ENCODE assay signal across 17 cellular contexts in the genomic region with DNA sequence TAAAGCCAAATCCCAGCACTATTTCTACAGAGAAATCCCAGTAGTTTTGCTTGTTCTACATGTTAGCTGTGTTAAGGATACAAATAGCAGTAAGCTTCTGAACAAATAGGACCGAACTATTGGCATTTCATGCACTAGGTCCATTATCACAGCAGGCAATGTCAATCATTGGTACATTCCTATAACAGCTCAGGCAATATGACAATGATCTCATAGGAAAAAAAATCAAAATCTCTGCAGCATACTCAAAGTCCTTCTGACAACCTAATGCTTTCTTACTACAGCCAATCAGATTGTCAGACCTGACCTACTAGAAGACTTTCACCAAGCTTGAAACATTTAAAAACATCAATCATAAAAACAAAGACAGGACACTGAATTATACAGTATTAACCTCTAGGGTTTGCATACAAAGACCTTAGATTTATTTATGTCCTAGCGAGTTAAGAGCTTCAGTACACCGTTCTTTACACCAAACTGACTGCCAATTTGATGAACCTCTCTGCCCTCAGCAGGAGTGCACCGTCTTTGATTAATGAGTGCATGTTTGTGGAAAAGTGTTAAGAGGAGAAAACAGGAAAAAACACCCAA. TPM values are rescaled to one million over a fixed set of nuclear protein-coding genes. Genes with fewer than 3 reads are reported as not detected.
DNase-seq lines count a peak whose midpoint lies in the region; ATAC-seq, FAIRE-seq and TF ChIP-seq lines count a peak whose summit lies in the region.
"Had no signal": no experiment of that assay in that cellular context is flagged by ENCODE, and none has a peak within 500 bp of the region (broad histone marks: within the 10 kb centered on the region; RNA-seq: fewer than 3 reads in every experiment).

No MANE protein-coding gene starts in this region.

- H3K4ac ChIP-seq in IMR-90 (ENCODE audit: low read depth, low read length) (no peak overlapping the region), H1 (replicated peaks; ENCODE audit: insufficient read length, low read depth, low read length) (no peak overlapping the region)

- no peaks in the 10 kb centered on the region for H3K9me3 ChIP-seq in IMR-90 (ENCODE audit: control insufficient read depth, insufficient read depth, low read length)
- no peaks in the 10 kb centered on the region for H3K9me3 ChIP-seq in H1 (ENCODE audit: insufficient read depth in 2 of 2, low read depth in 1 of 2, low read length in 1 of 2)
- H3K9me3 ChIP-seq in neural progenitor cell (ENCODE audit: low read depth) = no peaks in the 10 kb centered on the region

- no peak overlapping the region for H4K8ac ChIP-seq in IMR-90 (ENCODE audit: low read depth in 2 of 2, low read length in 2 of 2)
- H4K8ac ChIP-seq in H1 (ENCODE audit: extremely low read depth, insufficient read depth, low read length) = no peak overlapping the region

- 0 out of 2 replicates have a peak, but pooled peaks cover 3% of the 10 kb centered on the region for H3K9me1 ChIP-seq in IMR-90 (ENCODE audit: insufficient read depth, low read length)

- TF ChIP-seq RAD21 in IMR-90 (IDR thresholded peaks at IDR 0.05; ENCODE audit: low read length) (no peak), H1 (IDR thresholded peaks at IDR 0.05 in 1 of 2, conservative IDR thresholded peaks at IDR 0.05 in 1 of 2; ENCODE audit: low read depth in 2 of 2, low read length in 2 of 2) (no peak)

- no peak overlapping the region for H2AFZ ChIP-seq in IMR-90 (replicated peaks; ENCODE audit: low read length, poor library complexity)
- H2AFZ ChIP-seq in H1 (ENCODE audit: low read length) = no peak overlapping the region
- H2AFZ ChIP-seq in neural progenitor cell (replicated peaks) = no peak overlapping the region

- H2BK15ac ChIP-seq in IMR-90 (ENCODE audit: low read depth, low read length) (no peak overlapping the region), H1 (ENCODE audit: low read length) (no peak overlapping the region)

- H2AK5ac ChIP-seq in IMR-90 (ENCODE audit: low read depth, low read length) (no peak overlapping the region), H1 (ENCODE audit: low read depth, low read length) (no peak overlapping the region)

- H3K23me2 ChIP-seq in H1 (ENCODE audit: low read depth, low read length) = no peaks in the 10 kb centered on the region

- H3K27ac ChIP-seq in IMR-90 (ENCODE audit: insufficient read depth, low read length) (no peak overlapping the region), H1 (ENCODE audit: low read depth, low read length) (no peak overlapping the region), neural progenitor cell (no peak overlapping the region)
- H3K27ac ChIP-seq: VCaP had no signal

- H2BK120ac ChIP-seq in IMR-90 (ENCODE audit: low read depth, low read length) (no peak overlapping the region), H1 (replicated peaks; ENCODE audit: low read depth, low read length) (no peak overlapping the region)

- TF ChIP-seq CTCF in IMR-90 (conservative IDR thresholded peaks at IDR 0.05; ENCODE audit: low read depth, low read length) (no peak), H1 (IDR thresholded peaks at IDR 0.05; ENCODE audit: control extremely low read depth in 1 of 3, insufficient read depth in 1 of 3, low read depth in 1 of 3, low read length in 3 of 3) (no peak), neural progenitor cell (IDR thresholded peaks at IDR 0.05) (no peak)

- H3K14ac ChIP-seq in IMR-90 (replicated peaks; ENCODE audit: low read depth, low read length) (no peak overlapping the region), H1 (ENCODE audit: insufficient read length) (no peak overlapping the region)

- peaks cover 15% of the 10 kb centered on the region for H3F3A ChIP-seq in neural progenitor cell (ENCODE audit: low read depth)

- TF ChIP-seq POLR2A in GM12892 (IDR thresholded peaks at IDR 0.05; ENCODE audit: low read depth, low read length) (no peak), IMR-90 (IDR thresholded peaks at IDR 0.05; ENCODE audit: low read depth, low read length) (no peak), H1 (IDR thresholded peaks at IDR 0.05; ENCODE audit: control extremely low read depth in 1 of 2, low read depth in 2 of 2, low read length in 2 of 2) (peak in 1 of 2 experiments; percentile 22; a peak in 1 of 3 replicates)

- H3K4me3 Mint-ChIP-seq in neural progenitor cell = peak overlapping the region; percentile 20
- H3K4me3 Mint-ChIP-seq: activated naive CD4-positive, alpha-beta T cell treated with anti-CD3 and anti-CD28 coated beads, Interleukin-2, amount 10 ng/mL, durations not matched to agents 7 days and 5 days; CD14-positive monocyte; stimulated activated effector memory CD8-positive, alpha-beta T cell treated with anti-CD3 and anti-CD28 coated beads, Interleukin-12 subunit alpha, Interleukin-12 subunit beta, amount 100 ng/mL, for 72 hours had no signal

- H4K5ac ChIP-seq in IMR-90 (ENCODE audit: low read depth, low read length) (no peak overlapping the region), H1 (ENCODE audit: insufficient read length, low read depth, low read length) (no peak overlapping the region)

- in situ Hi-C loops in IMR-90 (cut with MboI; ENCODE audit: low sequenced_read_pairs) = no loop called here

- no peaks in the 10 kb centered on the region for H3K27me3 Mint-ChIP-seq in neural progenitor cell (ENCODE audit: insufficient read depth, low read depth)

- H3K4me1 ChIP-seq in IMR-90 (ENCODE audit: control insufficient read depth, insufficient read depth, low read length) (peaks cover 5% of the 10 kb centered on the region), H1 (replicated peaks in 1 of 4; ENCODE audit: control insufficient read depth in 3 of 4, insufficient read depth in 4 of 4, low read length in 3 of 4) (peaks cover 0 to 22% (median 7%) of the 10 kb centered on the region in 4 experiments; a peak in 4 of 7 replicates), neural progenitor cell (peaks cover 48% of the 10 kb centered on the region)

- CTCF ChIA-PET in IMR-90 (lab: Yijun Ruan, JAX) (interaction anchor here (0.6 kb wide), 2 partner anchors 142 to 171 kb away, joined by 3 read pairs; no protein-coding TSS in a partner anchor), H1 (lab: Charles Lee; ENCODE audit: partially characterized antibody) (interaction anchor here (0.7 to 1.6 kb wide), 4 partner anchors 8 to 24 kb away, joined by 3 to 4 read pairs (median 3); no protein-coding TSS in a partner anchor)

- H2BK12ac ChIP-seq in H1 (ENCODE audit: low read depth, low read length) = no peak overlapping the region

- H2BK5ac ChIP-seq in IMR-90 (ENCODE audit: low read depth, low read length, poor library complexity, severe bottlenecking) (no peak overlapping the region), H1 (ENCODE audit: low read depth, low read length) (no peak overlapping the region)

- H3K27me3 ChIP-seq in IMR-90 (ENCODE audit: control insufficient read depth, insufficient read depth, low read length) (no peaks in the 10 kb centered on the region), H1 (replicated peaks in 1 of 4; ENCODE audit: control insufficient read depth in 3 of 4, extremely low read depth in 1 of 4, insufficient read depth in 3 of 4, low read length in 3 of 4) (no peaks in the 10 kb centered on the region), neural progenitor cell (no peaks in the 10 kb centered on the region)

- BruUV-seq in IMR-90 (replicated peaks; lab: Mats Ljungman, UMichigan) = no TSS peak

- H3K23ac ChIP-seq in IMR-90 (ENCODE audit: low read depth, low read length) (peak overlapping the region; percentile 10; the same call in 1 of the 2 replicates), H1 (ENCODE audit: insufficient read length) (no peak overlapping the region)

- H3K36me3 ChIP-seq in IMR-90 (ENCODE audit: control insufficient read depth, insufficient read depth, low read length) = no peaks in the 10 kb centered on the region
- no peaks in the 10 kb centered on the region for H3K36me3 ChIP-seq in H1 (ENCODE audit: control insufficient read depth in 2 of 4, insufficient read depth in 4 of 4, low read length in 3 of 4)
- H3K36me3 ChIP-seq in neural progenitor cell = no peaks in the 10 kb centered on the region

- H3K36me3 Mint-ChIP-seq in neural progenitor cell = peaks cover 2% of the 10 kb centered on the region
- H3K36me3 Mint-ChIP-seq: activated naive CD4-positive, alpha-beta T cell treated with anti-CD3 and anti-CD28 coated beads, Interleukin-2, amount 10 ng/mL, durations not matched to agents 7 days and 5 days; stimulated activated effector memory CD8-positive, alpha-beta T cell treated with anti-CD3 and anti-CD28 coated beads, Interleukin-12 subunit alpha, Interleukin-12 subunit beta, amount 100 ng/mL, for 72 hours had no signal

- H4K91ac ChIP-seq in IMR-90 (ENCODE audit: insufficient read depth, low read depth, low read length) (no peak overlapping the region), H1 (replicated peaks; ENCODE audit: insufficient read length, low read length) (no peak overlapping the region)

- no peak overlapping the region; the same call in 1 of the 2 replicates for H3K9ac ChIP-seq in IMR-90 (ENCODE audit: low read depth, low read length)
- no peak overlapping the region for H3K9ac ChIP-seq in H1 (replicated peaks in 1 of 4; ENCODE audit: extremely low read depth in 1 of 4, low read depth in 3 of 4, low read length in 3 of 4)
- H3K9ac ChIP-seq in neural progenitor cell = no peak overlapping the region

- peak overlapping the region; percentile 28; the same call in 1 of the 2 replicates for H3K4me2 ChIP-seq in IMR-90 (ENCODE audit: low read depth, low read length)
- peak overlapping the region in 1 of 2 experiments; percentile 29; a peak in 2 of 4 replicates for H3K4me2 ChIP-seq in H1 (ENCODE audit: insufficient read depth in 1 of 2, low read depth in 2 of 2, low read length in 2 of 2)
- peak overlapping the region; percentile 50 for H3K4me2 ChIP-seq in neural progenitor cell

- no peaks in the 10 kb centered on the region for H3K9me3 Mint-ChIP-seq in neural progenitor cell
- H3K9me3 Mint-ChIP-seq: activated naive CD4-positive, alpha-beta T cell treated with anti-CD3 and anti-CD28 coated beads, Interleukin-2, amount 10 ng/mL, durations not matched to agents 7 days and 5 days; CD14-positive monocyte; stimulated activated effector memory CD8-positive, alpha-beta T cell treated with anti-CD3 and anti-CD28 coated beads, Interleukin-12 subunit alpha, Interleukin-12 subunit beta, amount 100 ng/mL, for 72 hours had no signal

- dilution Hi-C loops in IMR-90 (cut with HindIII; ENCODE audit: low sequenced_read_pairs, unreplicated experiment) = no loop called here

- intact Hi-C loops in IMR-90 (cut with micrococcal nuclease) = loop anchor here (10.0 kb wide), 1 partner anchor 475 kb away; no protein-coding TSS in a partner anchor

- DNase-seq in GM12892 (ENCODE audit: insufficient read length) = no peak
- DNase-seq in IMR-90 = no peak
- no peak for DNase-seq in H1 (ENCODE audit: low read depth in 1 of 2, low spot score in 2 of 2)
- DNase-seq in neural progenitor cell (ENCODE audit: low spot score) = peak; percentile 26
- DNase-seq in islet precursor cell = no peak
- DNase-seq in activated naive CD4-positive, alpha-beta T cell treated with Interleukin-2 at 50 U/mL for 16 hours = no peak
- DNase-seq: activated naive CD4-positive, alpha-beta T cell treated with anti-CD3 and anti-CD28 coated beads, Interleukin-2, amount 10 ng/mL, durations not matched to agents 7 days and 5 days; effector memory CD4-positive, alpha-beta T cell; EL; foreskin fibroblast; stimulated activated CD4-positive, alpha-beta T cell treated with anti-CD3 and anti-CD28 coated beads, Interleukin-4, amount 100 ng/mL, for 1 hour had no signal

- ATAC-seq in IMR-90 (ENCODE audit: low read depth) (no peak), GM19324 (IDR thresholded peaks at IDR 0.05; ENCODE audit: low FRiP score, unreplicated experiment) (no peak)
- ATAC-seq: stimulated activated effector memory CD8-positive, alpha-beta T cell treated with anti-CD3 and anti-CD28 coated beads, Interleukin-12 subunit alpha, Interleukin-12 subunit beta, amount 100 ng/mL, for 72 hours had no signal

- H2AK9ac ChIP-seq in IMR-90 (replicated peaks; ENCODE audit: low read depth, low read length, poor library complexity) = no peak overlapping the region

- H3K4me1 Mint-ChIP-seq in neural progenitor cell = peaks cover 39% of the 10 kb centered on the region
- H3K4me1 Mint-ChIP-seq: stimulated activated effector memory CD8-positive, alpha-beta T cell treated with anti-CD3 and anti-CD28 coated beads, Interleukin-12 subunit alpha, Interleukin-12 subunit beta, amount 100 ng/mL, for 72 hours had no signal

- peak; percentile 68 for FAIRE-seq in GM12892 (lab: Jason Lieb, UNC)
- peak; percentile 58 for FAIRE-seq in H1 (lab: Jason Lieb, UNC)
- FAIRE-seq: bronchial epithelial cell, urothelium cell line had no signal

- H4K20me1 ChIP-seq in IMR-90 (ENCODE audit: insufficient read depth, low read length) (peaks cover 13% of the 10 kb centered on the region; the same call in 1 of the 2 replicates), H1 (replicated peaks in 1 of 2; ENCODE audit: control insufficient read depth in 1 of 2, insufficient read depth in 2 of 2, low read length in 2 of 2) (no peaks in the 10 kb centered on the region), neural progenitor cell (ENCODE audit: low read depth) (peaks cover 55% of the 10 kb centered on the region)

- no CpG with 5 or more reads among the region's 4 CpGs for WGBS in IMR-90 (ENCODE audit: extremely low coverage in 2 of 2, insufficient read length in 1 of 2), 2 experiments
- 71% methylated on average over 4 of the region's 4 CpGs; no CpG with 5 or more reads in 1 of the 2 experiments for WGBS in H1 (ENCODE audit: extremely low coverage in 1 of 2, insufficient coverage in 1 of 2, insufficient read length in 1 of 2, insufficient replicate concordance in 2 of 2, low coverage in 1 of 2, low lambda C conversion rate in 2 of 2, missing lambda C conversion rate in 1 of 2), 2 experiments

- H3K18ac ChIP-seq in IMR-90 (ENCODE audit: low read depth, low read length) (no peak overlapping the region; the same call in 1 of the 2 replicates), H1 (ENCODE audit: extremely low read depth, low read length) (no peak overlapping the region)

- H3K4me3 ChIP-seq in IMR-90 (ENCODE audit: insufficient read depth, low read depth, low read length) (no peak overlapping the region), H1 (ENCODE audit: extremely low read depth in 1 of 4, insufficient read depth in 2 of 4, low read depth in 3 of 4, low read length in 4 of 4) (peak overlapping the region in 1 of 4 experiments; percentile 4; a peak in 1 of 8 replicates), neural progenitor cell (no peak overlapping the region)

- H3K56ac ChIP-seq in IMR-90 (ENCODE audit: extremely low read depth, insufficient read depth, low read length) (no peak overlapping the region), H1 (replicated peaks; ENCODE audit: insufficient read length, low read depth, low read length) (no peak overlapping the region)

- peaks cover 10 to 98% of the 10 kb centered on the region in 2 experiments; a peak in 3 of 4 replicates for H3K79me2 ChIP-seq in H1 (ENCODE audit: control insufficient read depth in 1 of 2, insufficient read depth in 2 of 2, low read length in 2 of 2)
- peaks cover 99% of the 10 kb centered on the region for H3K79me2 ChIP-seq in neural progenitor cell (ENCODE audit: low read depth)

- H3K79me1 ChIP-seq in IMR-90 (ENCODE audit: low read depth in 1 of 2, low read length in 2 of 2) (peaks cover 7 to 28% of the 10 kb centered on the region in 2 experiments), H1 (ENCODE audit: low read depth, low read length) (peaks cover 2% of the 10 kb centered on the region; the same call in 1 of the 2 replicates)

- H2BK20ac ChIP-seq in IMR-90 (ENCODE audit: low read depth, low read length) (no peak overlapping the region), H1 (ENCODE audit: low read length) (no peak overlapping the region)

- POLR2A ChIA-PET in IMR-90 (lab: Charles Lee; ENCODE audit: unreplicated experiment) (no interaction called here), H1 (lab: Charles Lee; ENCODE audit: partially characterized antibody) (interaction anchor here (0.8 to 2.2 kb wide), 4 partner anchors 9 to 102 kb away, joined by 4 to 11 read pairs (median 7); a partner anchor contains a TSS)

- TF ChIP-seq EP300 in H1 (IDR thresholded peaks at IDR 0.05; ENCODE audit: borderline replicate concordance in 1 of 2, low read depth in 2 of 2, low read length in 2 of 2) = no peak

- no peak overlapping the region for H3K27ac Mint-ChIP-seq in neural progenitor cell
- H3K27ac Mint-ChIP-seq: activated naive CD4-positive, alpha-beta T cell treated with anti-CD3 and anti-CD28 coated beads, Interleukin-2, amount 10 ng/mL, durations not matched to agents 7 days and 5 days; stimulated activated effector memory CD8-positive, alpha-beta T cell treated with anti-CD3 and anti-CD28 coated beads, Interleukin-12 subunit alpha, Interleukin-12 subunit beta, amount 100 ng/mL, for 72 hours had no signal

RNA-seq across cellular contexts. Expression of a gene that starts 6.3 kb away (rescaled TPM):
- 27.2 TPM for polyA plus RNA-seq in GM12892 (2012; ENCODE audit: missing spikeins)
- total RNA-seq in IMR-90 (2012; rRNA removed) (42.1 and 49.7 TPM in 2 replicates), neural progenitor cell (ENCODE audit: low replicate concordance) (57.3 and 101 TPM in 2 replicates)
- polyA plus RNA-seq in IMR-90 (2012; rRNA removed) (8.9 and 9.0 TPM in 2 replicates), H1 (2011; rRNA removed) (13.2 and 15.2 TPM in 2 replicates)
- polyA plus RNA-seq in IMR-90 (2012; cell fraction: cytosol; rRNA removed) = 1.9 and 3.0 TPM in 2 replicates
- polyA plus RNA-seq in IMR-90 (2012; cell fraction: nucleus; rRNA removed; ENCODE audit: low replicate concordance) = 2.6 and 23.5 TPM in 2 replicates
- 46.3 and 48.8 TPM in 2 replicates for total RNA-seq in H1 (2021; fragmentation: NEBNext Ultra II Directional; extraction: Animal tissue kit (Norgen Biotek cat#: 25700))
- polyA plus RNA-seq in H1 (2011; cell fraction: cytosol; rRNA removed) = 12.1 TPM
- 53.2 TPM for polyA plus RNA-seq in H1 (2011; cell fraction: nucleus; rRNA removed)
- 13.6 to 34.4 TPM (median 18.7 TPM) in 4 replicates for polyA plus RNA-seq in H1 (2012, experiment 1 of 2)
- 1.0 TPM for polyA plus RNA-seq in H1 (2012, experiment 2 of 2)
- polyA plus RNA-seq in H1 (2013, experiment 1 of 2) = 15.6 TPM
- polyA plus RNA-seq in H1 (2013, experiment 2 of 2) = 14.0 TPM
- polyA minus RNA-seq in H1 (2011; rRNA and poly(A)+ RNA removed) = 181 and 183 TPM in 2 replicates
- polyA minus RNA-seq in H1 (2011; cell fraction: cytosol; rRNA and poly(A)+ RNA removed) = 36.9 TPM
- polyA minus RNA-seq in H1 (2011; cell fraction: nucleus; rRNA and poly(A)+ RNA removed) = 307 TPM
